2 cellular contexts compared by ENCODE assay signal in genomic region chr13:41148421-41149283, GRCh38.
A peak's percentile ranks its signal among the peaks of the same experiment; 100 is the strongest.
TF ChIP-seq lines count a peak whose summit lies in the region.

No MANE protein-coding gene starts in this region.

TF ChIP-seq in HCT116, 20 proteins besides CTCF, POLR2A, EP300 and RAD21:
- peak; percentile 99 for TF ChIP-seq CBX3 (IDR thresholded peaks at IDR 0.05; ENCODE audit: low read depth)
- TF ChIP-seq SIN3A (IDR thresholded peaks at IDR 0.05; ENCODE audit: low read depth): no peak
- no peak for TF ChIP-seq ZBTB33 (IDR thresholded peaks at IDR 0.05; ENCODE audit: extremely low read depth, insufficient replicate concordance, low read length)
- no peak for TF ChIP-seq SP1 (IDR thresholded peaks at IDR 0.05; ENCODE audit: low read depth)

TF ChIP-seq in GM12878, 131 proteins besides CTCF, POLR2A, EP300 and RAD21:
- TF ChIP-seq CBX5 (IDR thresholded peaks at IDR 0.05; ENCODE audit: low read depth) (peak; percentile 99), CEBPZ (IDR thresholded peaks at IDR 0.05; ENCODE audit: low read depth, low read length) (peak; percentile 75), ZNF274 (IDR thresholded peaks at IDR 0.05; ENCODE audit: insufficient read depth, insufficient read length) (no peak), CHD4 (IDR thresholded peaks at IDR 0.05) (no peak), ZNF592 (IDR thresholded peaks at IDR 0.05) (no peak), SPI1 (IDR thresholded peaks at IDR 0.05; ENCODE audit: borderline replicate concordance, insufficient read depth, low read depth, low read length) (no peak), IKZF1 (conservative IDR thresholded peaks at IDR 0.05) (no peak), ZZZ3 (IDR thresholded peaks at IDR 0.05; ENCODE audit: control insufficient read depth, insufficient read length, low read depth) (no peak), YY1 (IDR thresholded peaks at IDR 0.05; ENCODE audit: low read depth, low read length) (no peak), RELB (IDR thresholded peaks at IDR 0.05; ENCODE audit: low read depth) (peak; percentile 50; the same call in 1 of the 2 replicates), CBX3 (IDR thresholded peaks at IDR 0.05; ENCODE audit: borderline replicate concordance, low read depth) (peak; percentile 97; the same call in 1 of the 2 replicates), ELK1 (IDR thresholded peaks at IDR 0.05; ENCODE audit: low read depth, low read length) (no peak)
